Comparison of ENCODE assay signal across 16 cellular contexts in the genomic region with DNA sequence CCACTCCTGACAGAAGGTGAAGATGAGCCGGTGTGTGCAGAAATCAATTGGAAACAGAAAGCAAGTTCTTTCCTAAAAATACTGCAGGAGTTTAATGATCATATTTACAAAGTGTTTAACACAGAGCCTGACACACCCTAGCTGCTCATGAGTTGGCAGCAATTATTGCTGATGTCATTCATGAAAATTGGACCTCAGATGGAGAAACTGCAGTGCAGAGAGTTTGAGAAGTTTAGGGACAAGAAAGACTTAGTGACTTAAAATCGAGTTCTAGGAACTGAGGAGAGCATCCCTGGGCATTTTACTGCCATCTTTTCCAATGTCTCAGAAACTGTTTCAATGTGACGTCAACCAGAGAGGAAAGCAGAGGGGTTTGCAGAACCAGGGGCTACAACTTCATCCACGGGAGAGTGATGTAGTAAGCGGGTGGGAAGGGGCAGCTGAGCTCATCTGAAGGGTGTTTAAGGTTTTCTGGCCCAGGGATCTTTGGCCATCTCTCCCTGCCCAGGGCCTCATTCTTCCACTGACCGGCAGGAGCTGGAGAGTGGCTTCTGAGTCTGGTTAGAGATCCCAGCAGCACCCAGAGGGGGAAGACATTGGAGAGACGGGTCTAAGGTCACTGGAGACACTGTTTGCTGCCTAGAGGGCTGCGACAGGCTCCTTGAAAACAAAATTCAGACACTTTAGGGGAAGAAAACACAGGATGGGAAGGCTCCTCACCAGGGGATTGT. TPM values are rescaled to one million over a fixed set of nuclear protein-coding genes. Genes with fewer than 3 reads are reported as not detected.
DNase-seq lines count a peak whose midpoint lies in the region; ATAC-seq and TF ChIP-seq lines count a peak whose summit lies in the region.
"Had no signal": no experiment of that assay in that cellular context is flagged by ENCODE, and none has a peak within 500 bp of the region (broad histone marks: within the 10 kb centered on the region; RNA-seq: fewer than 3 reads in every experiment).

No MANE protein-coding gene starts in this region.

- peak overlapping the region; percentile 19 for H3K27ac Mint-ChIP-seq in activated B cell treated with CpG ODN at 0.5 μM for 24 hours

- H3K27me3 ChIP-seq in vagina = no peaks in the 10 kb centered on the region

- no peaks in the 10 kb centered on the region for H3K36me3 ChIP-seq in vagina
- H3K36me3 ChIP-seq: HAP-1 had no signal

- no peak for TF ChIP-seq POLR2A in vagina (IDR thresholded peaks at IDR 0.05)

- no peak overlapping the region for H3K4me3 Mint-ChIP-seq in activated B cell treated with CpG ODN at 0.5 μM for 24 hours
- H3K4me3 Mint-ChIP-seq: activated T-cell treated with anti-CD3 and anti-CD28 coated beads, Interleukin-2, amount 50 U/mL, for 4 hours had no signal

- CTCF ChIA-PET in activated B cell treated with CpG ODN at 0.5 μM for 24 hours (lab: Charles Lee) = interaction anchor here (1.0 to 4.6 kb wide), 7 partner anchors 11 to 69 kb away, joined by 3 to 28 read pairs (median 4); no protein-coding TSS in a partner anchor

- peaks cover 59% of the 10 kb centered on the region for H3K4me1 Mint-ChIP-seq in activated B cell treated with CpG ODN at 0.5 μM for 24 hours

- TF ChIP-seq CTCF in activated B cell treated with CpG ODN at 0.5 μM for 24 hours (IDR thresholded peaks at IDR 0.05) = no peak
- TF ChIP-seq CTCF in vagina (IDR thresholded peaks at IDR 0.05) = no peak

- H3K4me1 ChIP-seq in vagina = peaks cover 15% of the 10 kb centered on the region
- H3K4me1 ChIP-seq: HAP-1 had no signal

- no peaks in the 10 kb centered on the region for H3K36me3 Mint-ChIP-seq in activated B cell treated with CpG ODN at 0.5 μM for 24 hours (ENCODE audit: low read depth)

- H3K9me3 ChIP-seq in vagina = no peaks in the 10 kb centered on the region
- H3K9me3 ChIP-seq: HAP-1 had no signal

- no peak for DNase-seq in Right ventricle myocardium inferior (ENCODE audit: missing footprints)
- DNase-seq in cardiac septum (ENCODE audit: low spot score) = no peak
- DNase-seq in activated B cell treated with CpG ODN at 0.5 μM for 24 hours = no peak
- DNase-seq in iPS-NIHi7 (ENCODE audit: extremely low spot score) = peak; percentile 2
- peak; percentile 61 to 74 for DNase-seq in vagina (ENCODE audit: extremely low spot score in 2 of 2)
- no peak for DNase-seq in cerebellar nuclear complex (lab: John Stamatoyannopoulos, UW)
- DNase-seq in DMS114 treated with DMSO at 0.1 percent for 48 hours (lab: John Stamatoyannopoulos, UW; ENCODE audit: unreplicated experiment) = no peak
- no peak for DNase-seq in activated CD4-positive, alpha-beta T cell treated with anti-CD3 and anti-CD28 coated beads, Interleukin-2, amount 50 U/mL, for 1 hour
- DNase-seq: activated T-cell treated with anti-CD3 and anti-CD28 coated beads, Interleukin-2, amount 50 U/mL, for 4 hours; head of caudate nucleus; kidney glomerular epithelial cell; NCI-H2107; NCI-H82; posterior cingulate gyrus had no signal

- no peaks in the 10 kb centered on the region for H3K9me3 Mint-ChIP-seq in activated B cell treated with CpG ODN at 0.5 μM for 24 hours
- H3K9me3 Mint-ChIP-seq: activated T-cell treated with anti-CD3 and anti-CD28 coated beads, Interleukin-2, amount 50 U/mL, for 4 hours had no signal

- H3K27ac ChIP-seq in vagina = no peak overlapping the region

- POLR2A ChIA-PET in activated B cell treated with CpG ODN at 0.5 μM for 24 hours (lab: Charles Lee) = interaction anchor here (1.5 to 1.6 kb wide), 3 partner anchors 18 to 67 kb away, joined by 3 to 10 read pairs (median 3); no protein-coding TSS in a partner anchor

- ATAC-seq in Right ventricle myocardium inferior (peak; percentile 82), activated B cell treated with CpG ODN at 0.5 μM for 24 hours (ENCODE audit: low read depth) (no peak)

- intact Hi-C loops in Right ventricle myocardium inferior (cut with DNase I) = no loop called here
- intact Hi-C loops in cardiac septum (cut with DNase I) = no loop called here
- intact Hi-C loops in activated B cell treated with CpG ODN at 0.5 μM for 24 hours (cut with micrococcal nuclease) = no loop called here
- intact Hi-C loops in vagina (cut with DNase I) = no loop called here

- peaks cover 2% of the 10 kb centered on the region for H3K27me3 Mint-ChIP-seq in activated B cell treated with CpG ODN at 0.5 μM for 24 hours

- H3K4me3 ChIP-seq in vagina = no peak overlapping the region
- H3K4me3 ChIP-seq: HAP-1 had no signal

RNA-seq across cellular contexts. Expression of gene IGLL5, which starts 21.1 kb away (rescaled TPM):
- total RNA-seq in Right ventricle myocardium inferior (not detected), cardiac septum (not detected), activated B cell treated with CpG ODN at 0.5 μM for 24 hours (189 and 195 TPM in 2 replicates), vagina (1.7 TPM)
- total RNA-seq: T-helper 2 cell treated with Interferon-gamma antibody and Interleukin-4, amounts not matched to agents 100 ng/mL and 5 ng/mL, for 36 hours had no signal

Comparison
In these comparisons a context has a peak if more than half of its experiments do, and no peak if none do; other contexts are left out.
1. DNase-seq: peak in iPS-NIHi7 (single experiment) and vagina (2 of 2); none in Right ventricle myocardium inferior (single experiment), cardiac septum (single experiment), activated B cell treated with CpG ODN at 0.5 μM for 24 hours (single experiment), cerebellar nuclear complex (0 of 2), DMS114 treated with DMSO at 0.1 percent for 48 hours (single experiment) and activated CD4-positive, alpha-beta T cell treated with anti-CD3 and anti-CD28 coated beads, Interleukin-2, amount 50 U/mL, for 1 hour (single experiment).
2. RNA of gene IGLL5, which starts 21.1 kb away (total RNA-seq): 189 to 195 TPM in activated B cell treated with CpG ODN at 0.5 μM for 24 hours; 1.7 TPM in vagina (single experiment), not detected in Right ventricle myocardium inferior (single experiment) and not detected in cardiac septum (single experiment); every median in the first group is over 10 times any median in the second.